28 cellular contexts compared by ENCODE assay signal in the genomic region with DNA sequence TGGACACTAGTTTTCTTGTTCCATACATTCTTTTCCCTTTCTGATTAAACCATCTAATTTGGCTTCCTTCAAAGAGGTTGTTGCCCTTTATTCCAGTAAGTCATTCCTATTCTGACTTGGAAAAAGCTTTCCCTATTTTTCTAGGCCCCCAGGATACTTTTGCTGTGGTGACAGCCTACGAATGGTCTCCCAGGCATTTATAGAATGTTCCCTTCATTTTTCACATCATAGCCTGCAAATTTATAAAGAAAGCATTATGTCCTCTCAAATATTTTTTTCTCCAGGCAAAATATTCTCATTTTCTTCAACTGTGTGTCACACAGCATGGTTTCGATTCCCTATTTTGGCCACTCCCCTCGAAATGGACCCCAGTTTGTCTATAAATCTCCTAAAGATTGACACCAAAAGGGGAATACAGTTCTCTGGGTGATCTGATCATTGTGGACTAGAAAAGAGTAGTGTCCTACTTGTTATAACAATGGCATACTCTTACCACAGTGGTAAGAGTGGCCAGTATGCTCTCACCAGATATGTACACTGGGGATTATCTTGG. TPM values are rescaled to one million over a fixed set of nuclear protein-coding genes. Genes with fewer than 3 reads are reported as not detected.
DNase-seq lines count a peak whose midpoint lies in the region; ATAC-seq and TF ChIP-seq lines count a peak whose summit lies in the region.
"Had no signal": no experiment of that assay in that cellular context is flagged by ENCODE, and none has a peak within 500 bp of the region (broad histone marks: within the 10 kb centered on the region; RNA-seq: fewer than 3 reads in every experiment).

No MANE protein-coding gene starts in this region.

- H3K27ac ChIP-seq in endodermal cell (ENCODE audit: low read depth, low read length) (no peak overlapping the region), tibial artery (no peak overlapping the region)
- H3K27ac ChIP-seq: A549, dorsolateral prefrontal cortex, GM23248 had no signal

- intact Hi-C loops in tibial artery (cut with DNase I; ENCODE audit: low total_unique reads), result no loop called here

- no peak overlapping the region for H3K27ac Mint-ChIP-seq in endodermal cell
- H3K27ac Mint-ChIP-seq: activated CD8-positive, alpha-beta T cell treated with anti-CD3 and anti-CD28 coated beads, Interleukin-2, amount 10 ng/mL, durations not matched to agents 7 days and 5 days; activated naive CD8-positive, alpha-beta T cell treated with anti-CD3 and anti-CD28 coated beads for 36 hours had no signal

- no peak overlapping the region for H3K4me3 Mint-ChIP-seq in endodermal cell
- H3K4me3 Mint-ChIP-seq: activated CD8-positive, alpha-beta T cell treated with anti-CD3 and anti-CD28 coated beads, Interleukin-2, amount 10 ng/mL, durations not matched to agents 7 days and 5 days; activated naive CD8-positive, alpha-beta T cell treated with anti-CD3 and anti-CD28 coated beads for 36 hours; central memory CD8-positive, alpha-beta T cell had no signal

- H3K4me3 ChIP-seq in endodermal cell (ENCODE audit: low read length) (no peak overlapping the region), tibial artery (no peak overlapping the region)
- H3K4me3 ChIP-seq: A549, dorsolateral prefrontal cortex, GM23248 had no signal

- 90 to 97% methylated on average over 1 to 3 of the region's 3 CpGs for WGBS in endodermal cell (ENCODE audit: insufficient coverage in 1 of 2, insufficient read length in 1 of 2), 2 experiments

- no peaks in the 10 kb centered on the region for H3K27me3 Mint-ChIP-seq in endodermal cell (ENCODE audit: insufficient read depth)
- H3K27me3 Mint-ChIP-seq: activated naive CD8-positive, alpha-beta T cell treated with anti-CD3 and anti-CD28 coated beads for 36 hours; central memory CD8-positive, alpha-beta T cell had no signal

- H3K4me1 ChIP-seq in endodermal cell (ENCODE audit: control insufficient read depth, insufficient read depth, low read length) (peaks cover 4% of the 10 kb centered on the region), tibial artery (no peaks in the 10 kb centered on the region)
- H3K4me1 ChIP-seq: A549, BE2C had no signal

- H3K4me1 Mint-ChIP-seq in endodermal cell, result peaks cover 10% of the 10 kb centered on the region
- H3K4me1 Mint-ChIP-seq: central memory CD8-positive, alpha-beta T cell had no signal

- H3K9me3 Mint-ChIP-seq in endodermal cell, result no peaks in the 10 kb centered on the region
- H3K9me3 Mint-ChIP-seq: activated naive CD8-positive, alpha-beta T cell treated with anti-CD3 and anti-CD28 coated beads for 36 hours; central memory CD8-positive, alpha-beta T cell had no signal

- H3K9ac ChIP-seq in endodermal cell (ENCODE audit: extremely low read depth, low read length, poor library complexity, severe bottlenecking), result no peak overlapping the region
- H3K9ac ChIP-seq: GM23248 had no signal

- H3K36me3 ChIP-seq in endodermal cell (ENCODE audit: control insufficient read depth, insufficient read depth, low read length), result no peaks in the 10 kb centered on the region
- no peaks in the 10 kb centered on the region for H3K36me3 ChIP-seq in tibial artery
- H3K36me3 ChIP-seq: BE2C had no signal

- TF ChIP-seq CTCF in endodermal cell (conservative IDR thresholded peaks at IDR 0.05) (no peak), tibial artery (IDR thresholded peaks at IDR 0.05) (no peak)

- ATAC-seq in GM19351 (IDR thresholded peaks at IDR 0.05; ENCODE audit: unreplicated experiment), result peak; percentile 44
- no peak for ATAC-seq in HG03439 (IDR thresholded peaks at IDR 0.05; ENCODE audit: unreplicated experiment)
- ATAC-seq: A549; activated CD8-positive, alpha-beta T cell treated with anti-CD3 and anti-CD28 coated beads, Interleukin-2, amount 10 ng/mL, durations not matched to agents 7 days and 5 days; Right ventricle myocardium inferior had no signal

- no peaks in the 10 kb centered on the region for H3K36me3 Mint-ChIP-seq in endodermal cell (ENCODE audit: low read depth)
- H3K36me3 Mint-ChIP-seq: activated naive CD8-positive, alpha-beta T cell treated with anti-CD3 and anti-CD28 coated beads for 36 hours had no signal

- H3K27me3 ChIP-seq in endodermal cell (ENCODE audit: control insufficient read depth, insufficient read depth, low read length, poor library complexity, severe bottlenecking) (no peaks in the 10 kb centered on the region), tibial artery (no peaks in the 10 kb centered on the region)
- H3K27me3 ChIP-seq: BE2C, dorsolateral prefrontal cortex had no signal

- no peaks in the 10 kb centered on the region for H3K9me3 ChIP-seq in endodermal cell (ENCODE audit: control insufficient read depth, low read length)
- no peaks in the 10 kb centered on the region for H3K9me3 ChIP-seq in tibial artery
- H3K9me3 ChIP-seq: A549, BE2C had no signal

- DNase-seq in CD1c-positive myeloid dendritic cell (ENCODE audit: extremely low spot score), result peak; percentile 48
- DNase-seq in OCI-M2 (lab: John Stamatoyannopoulos, UW; ENCODE audit: unreplicated experiment), result peak; percentile 10
- DNase-seq in foreskin melanocyte, result peak; percentile 84
- no peak for DNase-seq in endodermal cell
- DNase-seq in tibial artery, result no peak
- DNase-seq in SHP77 (lab: John Stamatoyannopoulos, UW), result no peak
- DNase-seq: activated CD8-positive, alpha-beta T cell treated with anti-CD3 and anti-CD28 coated beads, Interleukin-2, amount 10 ng/mL, durations not matched to agents 7 days and 5 days; activated effector memory CD4-positive, alpha-beta T cell treated with Interleukin-2 at 50 U/mL for 16 hours; activated naive CD8-positive, alpha-beta T cell treated with anti-CD3 and anti-CD28 coated beads for 36 hours; activated T-cell treated with anti-CD3 and anti-CD28 coated beads for 4 hours; BE2C; dorsolateral prefrontal cortex; GM23248; IMR-90; mesenchymal stem cell; NCI-H1694; NCI-H2171; NCI-H510A treated with DMSO at 0.1 percent for 48 hours; small intestine; stimulated activated CD4-positive, alpha-beta T cell treated with anti-CD3 and anti-CD28 coated beads, Interleukin-1b, Interleukin-23, amount 100 ng/mL, for 48 hours; substantia nigra; SW 1271; T1000 had no signal

RNA-seq across cellular contexts. Expression of a gene that starts 41.6 kb away (rescaled TPM):
- 10 to 100 TPM; 39.4 to 49.1 TPM for total RNA-seq in endodermal cell
- 22.3 TPM for polyA plus RNA-seq in endodermal cell (2013, experiment 1 of 2)
- polyA plus RNA-seq in endodermal cell (2013, experiment 2 of 2), result 19.3 TPM

Comparison
In these comparisons a context has a peak if more than half of its experiments do, and no peak if none do; other contexts are left out.
1. DNase-seq: peak in CD1c-positive myeloid dendritic cell (single experiment), OCI-M2 (single experiment) and foreskin melanocyte (single experiment); none in endodermal cell (single experiment), tibial artery (0 of 2) and SHP77 (0 of 2).